In the genomic region with DNA sequence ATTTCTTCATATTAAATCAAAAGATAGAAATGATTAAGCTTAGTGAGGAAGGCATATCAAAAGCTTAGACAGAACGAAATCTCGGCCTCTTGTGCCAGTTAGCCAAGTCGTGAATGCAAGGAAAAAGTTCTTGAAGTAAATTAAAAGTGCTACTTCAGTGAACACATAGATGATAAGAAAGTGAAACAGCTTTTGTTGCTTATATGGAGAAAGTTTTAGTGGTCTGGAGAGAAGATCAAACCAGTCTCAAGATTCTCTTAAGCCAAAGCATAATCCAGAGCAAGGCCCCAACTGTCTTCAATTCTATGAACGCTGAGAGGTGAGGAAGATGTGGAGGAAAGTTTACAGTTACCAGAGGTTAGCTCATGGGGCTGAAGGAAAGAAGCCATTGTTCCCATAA, we compare ENCODE assay signal across 26 cellular contexts.
A peak's percentile ranks its signal among the peaks of the same experiment; 100 is the strongest.
DNase-seq lines count a peak whose midpoint lies in the region; ATAC-seq and TF ChIP-seq lines count a peak whose summit lies in the region.
"Had no signal": no experiment of that assay in that cellular context is flagged by ENCODE, and none has a peak within 500 bp of the region (broad histone marks: within the 10 kb centered on the region; RNA-seq: fewer than 3 reads in every experiment).

No MANE protein-coding gene starts in this region.

- ATAC-seq in WTC11 (no peak), GM21367 (IDR thresholded peaks at IDR 0.05; ENCODE audit: unreplicated experiment) (no peak)
- peak; percentile 20 for ATAC-seq in stimulated activated memory B cell treated with anti-CD40 and anti-IgM and Interleukin-4, amounts not matched to agents 10 μg/mL and 1 μg/mL and 100 μg/mL, for 72 hours
- ATAC-seq: A549, GM12878 had no signal

- H3K4me3 Mint-ChIP-seq in WTC11 (no peak overlapping the region), chondrocyte (ENCODE audit: unreplicated experiment) (no peak overlapping the region), CD14-positive monocyte (no peak overlapping the region)
- H3K4me3 Mint-ChIP-seq in stimulated activated memory B cell treated with anti-CD40 and anti-IgM and Interleukin-4, amounts not matched to agents 10 μg/mL and 1 μg/mL and 100 μg/mL, for 72 hours = no peak overlapping the region
- no peak overlapping the region for H3K4me3 Mint-ChIP-seq in activated CD4-positive, alpha-beta memory T cell treated with anti-CD3 and anti-CD28 coated beads, Interleukin-2, amount 10 ng/mL, durations not matched to agents 7 days and 5 days
- H3K4me3 Mint-ChIP-seq: B cell; CD4-positive, alpha-beta memory T cell; CD4-positive, CD25-positive, alpha-beta regulatory T cell; CD8-positive, alpha-beta memory T cell had no signal

- H3K27ac Mint-ChIP-seq in WTC11 (peak overlapping the region; percentile 4; the same call in 1 of the 2 replicates), chondrocyte (ENCODE audit: unreplicated experiment) (peak overlapping the region; percentile 62), CD14-positive monocyte (no peak overlapping the region)
- no peak overlapping the region for H3K27ac Mint-ChIP-seq in stimulated activated memory B cell treated with anti-CD40 and anti-IgM and Interleukin-4, amounts not matched to agents 10 μg/mL and 1 μg/mL and 100 μg/mL, for 72 hours
- H3K27ac Mint-ChIP-seq in activated CD4-positive, alpha-beta memory T cell treated with anti-CD3 and anti-CD28 coated beads, Interleukin-2, amount 10 ng/mL, durations not matched to agents 7 days and 5 days = no peak overlapping the region
- H3K27ac Mint-ChIP-seq: B cell; CD4-positive, alpha-beta memory T cell; CD4-positive, CD25-positive, alpha-beta regulatory T cell; CD8-positive, alpha-beta memory T cell had no signal

- intact Hi-C loops in left ventricle myocardium inferior (cut with micrococcal nuclease) = no loop called here
- intact Hi-C loops in CD14-positive monocyte (cut with micrococcal nuclease) = no loop called here

- H3K36me3 Mint-ChIP-seq in WTC11 = no peaks in the 10 kb centered on the region
- H3K36me3 Mint-ChIP-seq in chondrocyte (ENCODE audit: low read depth) = peaks cover 3% of the 10 kb centered on the region
- H3K36me3 Mint-ChIP-seq in stimulated activated memory B cell treated with anti-CD40 and anti-IgM and Interleukin-4, amounts not matched to agents 10 μg/mL and 1 μg/mL and 100 μg/mL, for 72 hours = no peaks in the 10 kb centered on the region
- no peaks in the 10 kb centered on the region for H3K36me3 Mint-ChIP-seq in activated CD4-positive, alpha-beta memory T cell treated with anti-CD3 and anti-CD28 coated beads, Interleukin-2, amount 10 ng/mL, durations not matched to agents 7 days and 5 days (ENCODE audit: low read depth)
- no peaks in the 10 kb centered on the region for H3K36me3 Mint-ChIP-seq in CD14-positive monocyte
- H3K36me3 Mint-ChIP-seq: CD4-positive, alpha-beta memory T cell; CD4-positive, CD25-positive, alpha-beta regulatory T cell; CD8-positive, alpha-beta memory T cell had no signal

- CTCF ChIA-PET in WTC11 (lab: Charles Lee) = no interaction called here
- CTCF ChIA-PET in activated CD4-positive, alpha-beta memory T cell treated with anti-CD3 and anti-CD28 coated beads, Interleukin-2, amount 10 ng/mL, durations not matched to agents 7 days and 5 days (lab: Charles Lee) = no interaction called here

- H3K27ac ChIP-seq in cardiac muscle cell (peak overlapping the region; percentile 26), left ventricle myocardium inferior (replicated peaks) (no peak overlapping the region)
- H3K27ac ChIP-seq: 22Rv1; A549; BLaER1 treated with 17β-estradiol and CSF1 and Interleukin-3, amounts not matched to agents 10 nM and 100 nM; C4-2B had no signal

- no peaks in the 10 kb centered on the region for H3K27me3 Mint-ChIP-seq in WTC11 (ENCODE audit: low read depth)
- no peaks in the 10 kb centered on the region for H3K27me3 Mint-ChIP-seq in chondrocyte (ENCODE audit: low read depth)
- no peaks in the 10 kb centered on the region for H3K27me3 Mint-ChIP-seq in stimulated activated memory B cell treated with anti-CD40 and anti-IgM and Interleukin-4, amounts not matched to agents 10 μg/mL and 1 μg/mL and 100 μg/mL, for 72 hours
- H3K27me3 Mint-ChIP-seq in activated CD4-positive, alpha-beta memory T cell treated with anti-CD3 and anti-CD28 coated beads, Interleukin-2, amount 10 ng/mL, durations not matched to agents 7 days and 5 days = no peaks in the 10 kb centered on the region
- no peaks in the 10 kb centered on the region for H3K27me3 Mint-ChIP-seq in CD14-positive monocyte (ENCODE audit: low read depth in 3 of 3)
- H3K27me3 Mint-ChIP-seq: B cell; CD4-positive, alpha-beta memory T cell; CD4-positive, CD25-positive, alpha-beta regulatory T cell; CD8-positive, alpha-beta memory T cell had no signal

- H3K4me1 ChIP-seq in cardiac muscle cell (ENCODE audit: low read depth) (peaks cover 17% of the 10 kb centered on the region), left ventricle myocardium inferior (peaks cover 52% of the 10 kb centered on the region)
- H3K4me1 ChIP-seq: A549; BLaER1 treated with 17β-estradiol and CSF1 and Interleukin-3, amounts not matched to agents 10 nM and 100 nM had no signal

- no peaks in the 10 kb centered on the region for H3K36me3 ChIP-seq in cardiac muscle cell
- no peaks in the 10 kb centered on the region for H3K36me3 ChIP-seq in left ventricle myocardium inferior
- H3K36me3 ChIP-seq: BLaER1 treated with 17β-estradiol and CSF1 and Interleukin-3, amounts not matched to agents 10 nM and 100 nM had no signal

- H3K9me3 Mint-ChIP-seq in WTC11 (no peaks in the 10 kb centered on the region), chondrocyte (ENCODE audit: low read depth) (no peaks in the 10 kb centered on the region), CD14-positive monocyte (peaks cover 0 to 10% (median 3%) of the 10 kb centered on the region in 7 donors)
- H3K9me3 Mint-ChIP-seq in stimulated activated memory B cell treated with anti-CD40 and anti-IgM and Interleukin-4, amounts not matched to agents 10 μg/mL and 1 μg/mL and 100 μg/mL, for 72 hours = no peaks in the 10 kb centered on the region
- no peaks in the 10 kb centered on the region for H3K9me3 Mint-ChIP-seq in activated CD4-positive, alpha-beta memory T cell treated with anti-CD3 and anti-CD28 coated beads, Interleukin-2, amount 10 ng/mL, durations not matched to agents 7 days and 5 days

- POLR2A ChIA-PET in WTC11 (lab: Charles Lee) = no interaction called here
- POLR2A ChIA-PET in activated CD4-positive, alpha-beta memory T cell treated with anti-CD3 and anti-CD28 coated beads, Interleukin-2, amount 10 ng/mL, durations not matched to agents 7 days and 5 days (lab: Charles Lee) = no interaction called here

- peaks cover 17% of the 10 kb centered on the region for H3K4me1 Mint-ChIP-seq in WTC11
- H3K4me1 Mint-ChIP-seq in chondrocyte (ENCODE audit: low read depth) = peaks cover 33% of the 10 kb centered on the region
- no peaks in the 10 kb centered on the region for H3K4me1 Mint-ChIP-seq in stimulated activated memory B cell treated with anti-CD40 and anti-IgM and Interleukin-4, amounts not matched to agents 10 μg/mL and 1 μg/mL and 100 μg/mL, for 72 hours
- H3K4me1 Mint-ChIP-seq in activated CD4-positive, alpha-beta memory T cell treated with anti-CD3 and anti-CD28 coated beads, Interleukin-2, amount 10 ng/mL, durations not matched to agents 7 days and 5 days = no peaks in the 10 kb centered on the region
- H3K4me1 Mint-ChIP-seq in CD14-positive monocyte = no peaks in the 10 kb centered on the region
- H3K4me1 Mint-ChIP-seq: B cell; CD4-positive, alpha-beta memory T cell; CD4-positive, CD25-positive, alpha-beta regulatory T cell; CD8-positive, alpha-beta memory T cell had no signal

- no peaks in the 10 kb centered on the region for H3K9me3 ChIP-seq in cardiac muscle cell (ENCODE audit: low read depth)
- H3K9me3 ChIP-seq in left ventricle myocardium inferior (replicated peaks) = no peaks in the 10 kb centered on the region
- H3K9me3 ChIP-seq: A549; BLaER1 treated with 17β-estradiol and CSF1 and Interleukin-3, amounts not matched to agents 10 nM and 100 nM had no signal

- no peak for TF ChIP-seq CTCF in cardiac muscle cell (IDR thresholded peaks at IDR 0.05; ENCODE audit: low read depth, low read length)
- TF ChIP-seq CTCF in left ventricle myocardium inferior (IDR thresholded peaks at IDR 0.05; ENCODE audit: borderline replicate concordance) = no peak
- no peak for TF ChIP-seq CTCF in WTC11 (IDR thresholded peaks at IDR 0.05)
- no peak for TF ChIP-seq CTCF in chondrocyte (IDR thresholded peaks at IDR 0.05)
- no peak for TF ChIP-seq CTCF in CD14-positive monocyte (IDR thresholded peaks at IDR 0.05)

- H3K27me3 ChIP-seq in cardiac muscle cell = no peaks in the 10 kb centered on the region
- no peaks in the 10 kb centered on the region for H3K27me3 ChIP-seq in left ventricle myocardium inferior (ENCODE audit: low read depth)
- H3K27me3 ChIP-seq: BLaER1 treated with 17β-estradiol and CSF1 and Interleukin-3, amounts not matched to agents 10 nM and 100 nM had no signal

- DNase-seq in cardiac muscle cell (ENCODE audit: low read depth in 1 of 2, low spot score in 1 of 2) (no peak), left ventricle myocardium inferior (no peak), WTC11 (ENCODE audit: low spot score) (no peak), chondrocyte (ENCODE audit: low spot score) (no peak), CD14-positive monocyte (ENCODE audit: low spot score) (no peak)
- no peak for DNase-seq in activated CD4-positive, alpha-beta memory T cell treated with anti-CD3 and anti-CD28 coated beads, Interleukin-2, amount 10 ng/mL, durations not matched to agents 7 days and 5 days
- DNase-seq: AML-193; CD4-positive, alpha-beta memory T cell; CD4-positive, CD25-positive, alpha-beta regulatory T cell; CD8-positive, alpha-beta memory T cell; COR-L47; DMS 273 treated with DMSO at 0.1 percent for 48 hours; DMS153; DMS53; DMS79; DND-41; EL; GDM1 had no signal

- H3K4me3 ChIP-seq in cardiac muscle cell (no peak overlapping the region), left ventricle myocardium inferior (no peak overlapping the region)
- H3K4me3 ChIP-seq: A549; BLaER1 treated with 17β-estradiol and CSF1 and Interleukin-3, amounts not matched to agents 10 nM and 100 nM; GM12878 had no signal

TF ChIP-seq in WTC11, 78 proteins besides CTCF, POLR2A, EP300 and RAD21 (continues in another document):
- no peak for TF ChIP-seq ZNF416 (CRISPR knock-in tag; IDR thresholded peaks at IDR 0.05)
- TF ChIP-seq NFATC4 (CRISPR knock-in tag; IDR thresholded peaks at IDR 0.05) = no peak

Comparison
In these comparisons a context has a peak if more than half of its experiments do, and no peak if none do; other contexts are left out.
1. H3K27ac Mint-ChIP-seq: peak in WTC11 (single experiment) and chondrocyte (single experiment); none in stimulated activated memory B cell treated with anti-CD40 and anti-IgM and Interleukin-4, amounts not matched to agents 10 μg/mL and 1 μg/mL and 100 μg/mL, for 72 hours (single experiment), activated CD4-positive, alpha-beta memory T cell treated with anti-CD3 and anti-CD28 coated beads, Interleukin-2, amount 10 ng/mL, durations not matched to agents 7 days and 5 days (single experiment) and CD14-positive monocyte (0 of 7).